Comparison of ENCODE assay signal across 10 cellular contexts in the genomic region with DNA sequence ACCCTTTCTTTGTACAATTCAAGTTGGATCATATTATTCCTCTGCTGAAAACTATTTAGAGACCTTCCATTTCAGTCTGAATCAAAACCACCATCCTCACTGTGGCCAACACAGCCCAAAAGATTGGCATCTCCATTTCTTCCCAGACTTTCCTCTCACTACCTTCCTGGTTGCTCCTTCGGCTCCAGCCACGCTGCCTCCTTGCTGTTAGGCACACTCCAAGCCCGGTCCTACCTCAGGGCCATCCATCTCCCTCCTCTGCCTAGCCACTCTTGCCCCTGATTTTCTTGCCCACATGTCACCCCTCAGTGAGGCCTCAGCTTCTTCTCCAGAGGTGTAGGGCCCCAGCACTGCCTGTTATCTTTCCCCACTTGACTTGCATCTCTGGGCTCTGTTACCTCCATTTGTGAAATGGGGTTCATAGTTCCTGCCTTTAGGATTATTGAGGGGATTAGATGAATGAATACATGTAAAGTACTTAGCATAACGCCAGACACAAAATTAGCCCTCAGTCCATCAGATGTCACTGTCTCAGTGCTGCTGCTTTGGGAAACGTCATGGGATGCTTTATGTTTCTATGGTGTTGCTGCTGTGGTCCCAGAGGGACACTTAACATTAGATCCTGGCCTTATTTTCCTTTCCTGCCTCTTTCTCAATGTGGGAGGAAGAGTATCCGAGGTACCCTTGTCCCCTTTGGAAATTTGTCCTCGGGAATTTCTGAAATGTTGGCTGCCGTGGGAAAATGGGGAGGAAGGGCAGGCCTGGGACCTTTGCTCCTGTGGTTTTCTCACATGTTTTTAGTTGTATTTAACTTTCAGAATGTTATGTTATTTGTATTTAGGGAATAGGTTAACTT. TPM values are rescaled to one million over a fixed set of nuclear protein-coding genes. Genes with fewer than 3 reads are reported as not detected.
DNase-seq lines count a peak whose midpoint lies in the region; ATAC-seq and TF ChIP-seq lines count a peak whose summit lies in the region.
"Had no signal": no experiment of that assay in that cellular context is flagged by ENCODE, and none has a peak within 500 bp of the region (broad histone marks: within the 10 kb centered on the region; RNA-seq: fewer than 3 reads in every experiment).

No MANE protein-coding gene starts in this region.

- H3K9me3 Mint-ChIP-seq in neural progenitor cell, result peaks cover 2% of the 10 kb centered on the region
- H3K9me3 Mint-ChIP-seq in mesothelial cell of epicardium, result peaks cover 2% of the 10 kb centered on the region

- H4K20me1 ChIP-seq in fibroblast of lung (ENCODE audit: control insufficient read depth, extremely low read depth, insufficient read depth, low read length), result no peaks in the 10 kb centered on the region
- H4K20me1 ChIP-seq in neural progenitor cell (ENCODE audit: low read depth), result no peaks in the 10 kb centered on the region

- H3K4me3 ChIP-seq in fibroblast of lung (replicated peaks in 1 of 4; ENCODE audit: control extremely low read depth in 1 of 4, insufficient read depth in 1 of 4, low read depth in 3 of 4, low read length in 4 of 4) (no peak overlapping the region), neural progenitor cell (no peak overlapping the region), aorta (ENCODE audit: low read length in 2 of 2) (no peak overlapping the region), mucosa of descending colon (no peak overlapping the region)

- H3F3A ChIP-seq in neural progenitor cell (ENCODE audit: low read depth), result no peaks in the 10 kb centered on the region

- H3K79me2 ChIP-seq in fibroblast of lung (ENCODE audit: control insufficient read depth, insufficient read depth, low read length), result no peaks in the 10 kb centered on the region
- peaks cover 46% of the 10 kb centered on the region for H3K79me2 ChIP-seq in neural progenitor cell (ENCODE audit: low read depth)

- H3K4me3 Mint-ChIP-seq in neural progenitor cell (no peak overlapping the region), mesothelial cell of epicardium (no peak overlapping the region)

- H3K27me3 ChIP-seq in fibroblast of lung (ENCODE audit: control insufficient read depth, insufficient read depth, low read length) (no peaks in the 10 kb centered on the region), neural progenitor cell (no peaks in the 10 kb centered on the region), aorta (ENCODE audit: control insufficient read depth in 1 of 2, insufficient read depth in 2 of 2, low read length in 1 of 2) (no peaks in the 10 kb centered on the region)

- H3K27me3 Mint-ChIP-seq in neural progenitor cell (ENCODE audit: insufficient read depth, low read depth) (peaks cover 2% of the 10 kb centered on the region), mesothelial cell of epicardium (ENCODE audit: low read depth) (no peaks in the 10 kb centered on the region)

- no peak overlapping the region for H3K27ac Mint-ChIP-seq in neural progenitor cell
- H3K27ac Mint-ChIP-seq in mesothelial cell of epicardium, result no peak overlapping the region

- 50 to 63% methylated on average over 8 of the region's 8 CpGs for WGBS in aorta, 2 donors

- intact Hi-C loops in Right ventricle myocardium inferior (cut with DNase I), result loop anchor here (10.0 kb wide), 1 partner anchor 187 kb away; no protein-coding TSS in a partner anchor
- intact Hi-C loops in cardiac septum (cut with DNase I), result loop anchor here (2.0 kb wide), 1 partner anchor 31 kb away; a partner anchor contains a TSS
- intact Hi-C loops in aorta (cut with DNase I), result no loop called here
- intact Hi-C loops in mucosa of descending colon (cut with DNase I, micrococcal nuclease), result no loop called here

- H3K4me2 ChIP-seq in fibroblast of lung (ENCODE audit: extremely low read depth, insufficient read depth, low read length) (peak overlapping the region; percentile 8), neural progenitor cell (peak overlapping the region; percentile 13)
- H3K4me2 ChIP-seq: SK-N-SH had no signal

- no peak overlapping the region for H3K9ac ChIP-seq in fibroblast of lung (ENCODE audit: insufficient read depth, low read length)
- H3K9ac ChIP-seq in neural progenitor cell, result no peak overlapping the region
- H3K9ac ChIP-seq: SK-N-SH had no signal

- H3K36me3 ChIP-seq in fibroblast of lung (ENCODE audit: control insufficient read depth, insufficient read depth, low read length) (no peaks in the 10 kb centered on the region), neural progenitor cell (no peaks in the 10 kb centered on the region), aorta (ENCODE audit: control insufficient read depth in 1 of 2, insufficient read depth in 2 of 2, low read length in 1 of 2) (no peaks in the 10 kb centered on the region), mucosa of descending colon (ENCODE audit: low read depth) (no peaks in the 10 kb centered on the region)

- no peaks in the 10 kb centered on the region for H3K9me3 ChIP-seq in fibroblast of lung (ENCODE audit: control insufficient read depth, insufficient read depth, low read depth, low read length)
- H3K9me3 ChIP-seq in neural progenitor cell (ENCODE audit: low read depth), result no peaks in the 10 kb centered on the region
- H3K9me3 ChIP-seq in aorta (ENCODE audit: control insufficient read depth, low read length), result no peaks in the 10 kb centered on the region
- no peaks in the 10 kb centered on the region for H3K9me3 ChIP-seq in mucosa of descending colon
- H3K9me3 ChIP-seq: SK-N-SH had no signal

- H3K36me3 Mint-ChIP-seq in neural progenitor cell (peaks cover 19% of the 10 kb centered on the region), mesothelial cell of epicardium (peaks cover 11% of the 10 kb centered on the region)

- TF ChIP-seq CTCF in fibroblast of lung (conservative IDR thresholded peaks at IDR 0.05 in 1 of 2, IDR thresholded peaks at IDR 0.05 in 1 of 2; ENCODE audit: low read depth in 1 of 2, low read length in 2 of 2) (no peak), neural progenitor cell (IDR thresholded peaks at IDR 0.05) (no peak), mucosa of descending colon (IDR thresholded peaks at IDR 0.05) (no peak), mesothelial cell of epicardium (IDR thresholded peaks at IDR 0.05; ENCODE audit: unreplicated experiment) (no peak)

- DNase-seq in Right ventricle myocardium inferior (ENCODE audit: missing footprints) (no peak), cardiac septum (ENCODE audit: low spot score) (no peak), fibroblast of lung (ENCODE audit: low read depth in 2 of 2) (peak in 1 of 2 donors; percentile 66), neural progenitor cell (ENCODE audit: low spot score) (no peak), aorta (no peak), mucosa of descending colon (no peak), mesothelial cell of epicardium (ENCODE audit: low spot score in 2 of 2, unreplicated experiment in 2 of 2) (no peak)
- DNase-seq: activated gamma-delta T cell treated with Interleukin-2 at 50 U/mL for 16 hours, SK-N-SH had no signal

- H3K27ac ChIP-seq in fibroblast of lung (ENCODE audit: insufficient read depth, low read length) (peak overlapping the region; percentile 52), neural progenitor cell (peak overlapping the region; percentile 83), aorta (ENCODE audit: low read depth in 1 of 2, low read length in 2 of 2) (no peak overlapping the region)

- H3K4me1 Mint-ChIP-seq in neural progenitor cell (peaks cover 12% of the 10 kb centered on the region), mesothelial cell of epicardium (no peaks in the 10 kb centered on the region)

- ATAC-seq in Right ventricle myocardium inferior (peak; percentile 68), aorta (ENCODE audit: low FRiP score) (peak; percentile 29), mucosa of descending colon (no peak), HG03135 (IDR thresholded peaks at IDR 0.05; ENCODE audit: unreplicated experiment) (no peak)

- peaks cover 11% of the 10 kb centered on the region for H3K4me1 ChIP-seq in fibroblast of lung (ENCODE audit: control insufficient read depth, extremely low read depth, insufficient read depth, low read length)
- H3K4me1 ChIP-seq in neural progenitor cell, result peaks cover 14% of the 10 kb centered on the region
- H3K4me1 ChIP-seq in aorta (ENCODE audit: control insufficient read depth in 1 of 2, insufficient read depth in 2 of 2, low read length in 2 of 2), result peaks cover 0 to 3% of the 10 kb centered on the region in 2 donors
- H3K4me1 ChIP-seq in mucosa of descending colon (ENCODE audit: low read depth), result no peaks in the 10 kb centered on the region

- H2AFZ ChIP-seq in fibroblast of lung (ENCODE audit: low read length) (no peak overlapping the region), neural progenitor cell (replicated peaks) (no peak overlapping the region)

RNA-seq across cellular contexts. Expression of a gene that starts 31.3 kb away (rescaled TPM):
- total RNA-seq in Right ventricle myocardium inferior (18.9 TPM), cardiac septum (25.1 TPM), fibroblast of lung (22.3 and 22.6 TPM in 2 replicates), neural progenitor cell (ENCODE audit: low replicate concordance) (25.2 and 26.1 TPM in 2 replicates), aorta (10 to 100 TPM; 66.9 to 95.1 TPM), mucosa of descending colon (10 to 100 TPM; 33.2 to 47.6 (median 35.2) TPM), mesothelial cell of epicardium (19.3 to 21.1 TPM (median 20.9 TPM) in 3 replicates)
- polyA plus RNA-seq in fibroblast of lung (9.1 and 11.9 TPM in 2 replicates), aorta (10 to 100 TPM in 1 of 2 donors, 1 to 10 TPM in 1; 7.8 to 10.5 TPM)
- polyA plus RNA-seq in fibroblast of lung (2012), result 7.0 and 10.3 TPM in 2 replicates
- 34.7 and 35.0 TPM in 2 replicates for polyA minus RNA-seq in fibroblast of lung (ENCODE audit: low replicate concordance)

Comparison
In these comparisons a context has a peak if more than half of its experiments do, and no peak if none do; other contexts are left out.
1. ATAC-seq: peak in Right ventricle myocardium inferior (single experiment) and aorta (single experiment); none in mucosa of descending colon (single experiment) and HG03135 (single experiment).
2. H3K27ac ChIP-seq: peak in fibroblast of lung (single experiment) and neural progenitor cell (single experiment); none in aorta (0 of 2).
3. intact Hi-C loops: an anchor here in Right ventricle myocardium inferior (10.0 kb wide) and cardiac septum (2.0 kb wide); none called in aorta and mucosa of descending colon.